17 cellular contexts compared by ENCODE assay signal in genomic region chr2:86073225-86073624, GRCh38. TPM values are rescaled to one million over a fixed set of nuclear protein-coding genes. Genes with fewer than 3 reads are reported as not detected.
DNase-seq lines count a peak whose midpoint lies in the region; ATAC-seq and TF ChIP-seq lines count a peak whose summit lies in the region.
"Had no signal": no experiment of that assay in that cellular context is flagged by ENCODE, and none has a peak within 500 bp of the region (broad histone marks: within the 10 kb centered on the region; RNA-seq: fewer than 3 reads in every experiment).

No MANE protein-coding gene starts in this region.

- peaks cover 43% of the 10 kb centered on the region for H3K36me3 Mint-ChIP-seq in chondrocyte (ENCODE audit: low read depth)

- no peaks in the 10 kb centered on the region for H3K79me2 ChIP-seq in DND-41 (ENCODE audit: insufficient read depth, low read length)

- H3K9me3 ChIP-seq in BLaER1 = no peaks in the 10 kb centered on the region
- H3K9me3 ChIP-seq in DND-41 (ENCODE audit: insufficient read depth, low read length, severe bottlenecking) = no peaks in the 10 kb centered on the region
- H3K9me3 ChIP-seq: mucosa of descending colon, sigmoid colon had no signal

- peaks cover 2% of the 10 kb centered on the region for H3K9me3 Mint-ChIP-seq in chondrocyte (ENCODE audit: low read depth)
- H3K9me3 Mint-ChIP-seq: activated naive CD4-positive, alpha-beta T cell treated with anti-CD3 and anti-CD28 coated beads, Interleukin-2, amount 10 ng/mL, durations not matched to agents 7 days and 5 days; activated T-cell treated with anti-CD3 and anti-CD28 coated beads, Interleukin-2, amount 50 U/mL, for 24 hours; T-cell had no signal

- peaks cover 37% of the 10 kb centered on the region for H3K4me1 Mint-ChIP-seq in chondrocyte (ENCODE audit: low read depth)

- intact Hi-C loops in posterior vena cava (cut with DNase I) = no loop called here

- H3K27me3 ChIP-seq in BLaER1 = no peaks in the 10 kb centered on the region
- no peaks in the 10 kb centered on the region for H3K27me3 ChIP-seq in DND-41 (ENCODE audit: insufficient read depth, low read length, poor library complexity)
- H3K27me3 ChIP-seq: sigmoid colon had no signal

- H3K27ac ChIP-seq in BLaER1 = peak overlapping the region; percentile 58; the same call in 1 of the 2 replicates
- H3K27ac ChIP-seq in DND-41 (ENCODE audit: low read length) = 0 out of 2 replicates have a peak overlapping the region, but pooled peaks have one; percentile 16
- no peak overlapping the region for H3K27ac ChIP-seq in caudate nucleus (ENCODE audit: low read depth, low read length)

- ATAC-seq in DND-41 (ENCODE audit: insufficient read depth, low read depth) = no peak
- ATAC-seq in GM18502 (IDR thresholded peaks at IDR 0.05; ENCODE audit: poor library complexity, unreplicated experiment) = no peak
- no peak for ATAC-seq in HG03571 (IDR thresholded peaks at IDR 0.05; ENCODE audit: unreplicated experiment)
- ATAC-seq: T-cell had no signal

- H4K20me1 ChIP-seq in BLaER1 = peaks cover 16% of the 10 kb centered on the region
- no peaks in the 10 kb centered on the region for H4K20me1 ChIP-seq in DND-41 (ENCODE audit: insufficient read depth, low read length)

- no peak overlapping the region for H3K4me3 ChIP-seq in BLaER1
- no peak overlapping the region for H3K4me3 ChIP-seq in DND-41 (ENCODE audit: low read depth in 1 of 2, low read length in 2 of 2)
- H3K4me3 ChIP-seq: coronary artery, mucosa of descending colon, sigmoid colon had no signal

- H3K36me3 ChIP-seq in BLaER1 (peaks cover 96% of the 10 kb centered on the region), DND-41 (ENCODE audit: insufficient read depth, low read length) (peaks cover 95% of the 10 kb centered on the region)

- H3K9ac ChIP-seq in BLaER1 (no peak overlapping the region), DND-41 (ENCODE audit: low read depth, low read length) (no peak overlapping the region)

- H3K4me3 Mint-ChIP-seq in chondrocyte (ENCODE audit: unreplicated experiment) = no peak overlapping the region
- H3K4me3 Mint-ChIP-seq: activated naive CD4-positive, alpha-beta T cell treated with anti-CD3 and anti-CD28 coated beads, Interleukin-2, amount 10 ng/mL, durations not matched to agents 7 days and 5 days; activated T-cell treated with anti-CD3 and anti-CD28 coated beads, Interleukin-2, amount 50 U/mL, for 24 hours; T-cell had no signal

- TF ChIP-seq CTCF in DND-41 (IDR thresholded peaks at IDR 0.05; ENCODE audit: borderline replicate concordance, extremely low read depth, low read length, poor library complexity, severe bottlenecking) (no peak), chondrocyte (IDR thresholded peaks at IDR 0.05) (no peak)

- H3K27me3 Mint-ChIP-seq in chondrocyte (ENCODE audit: low read depth) = no peaks in the 10 kb centered on the region
- H3K27me3 Mint-ChIP-seq: activated naive CD4-positive, alpha-beta T cell treated with anti-CD3 and anti-CD28 coated beads, Interleukin-2, amount 10 ng/mL, durations not matched to agents 7 days and 5 days; activated T-cell treated with anti-CD3 and anti-CD28 coated beads, Interleukin-2, amount 50 U/mL, for 24 hours; T-cell had no signal

- H3K4me1 ChIP-seq in BLaER1 (peaks cover 73% of the 10 kb centered on the region), DND-41 (ENCODE audit: insufficient read depth, low read length) (peaks cover 20% of the 10 kb centered on the region)

- H3K4me2 ChIP-seq in BLaER1 (peak overlapping the region; percentile 68), DND-41 (ENCODE audit: insufficient read depth, low read length) (no peak overlapping the region)

- H2AFZ ChIP-seq in DND-41 (ENCODE audit: low read depth, low read length) = no peak overlapping the region

- peak overlapping the region; percentile 8 for H3K27ac Mint-ChIP-seq in chondrocyte (ENCODE audit: unreplicated experiment)
- H3K27ac Mint-ChIP-seq: activated naive CD4-positive, alpha-beta T cell treated with anti-CD3 and anti-CD28 coated beads, Interleukin-2, amount 10 ng/mL, durations not matched to agents 7 days and 5 days; activated T-cell treated with anti-CD3 and anti-CD28 coated beads, Interleukin-2, amount 50 U/mL, for 24 hours had no signal

- DNase-seq in DND-41 (no peak), chondrocyte (ENCODE audit: low spot score) (no peak), posterior vena cava (ENCODE audit: low spot score) (peak; percentile 44), NCI-H69 (lab: John Stamatoyannopoulos, UW) (no peak), caudate nucleus (lab: John Stamatoyannopoulos, UW) (no peak)
- DNase-seq: activated CD4-positive, alpha-beta T cell treated with anti-CD3 and anti-CD28 coated beads, Interleukin-2, amount 50 U/mL, for 48 hours; activated naive CD4-positive, alpha-beta T cell treated with anti-CD3 and anti-CD28 coated beads, Interleukin-2, amount 10 ng/mL, durations not matched to agents 7 days and 5 days; activated T-cell treated with anti-CD3 and anti-CD28 coated beads, Interleukin-2, amount 50 U/mL, for 24 hours; left cardiac atrium; sigmoid colon; stimulated activated CD4-positive, alpha-beta T cell treated with anti-CD3 and anti-CD28 coated beads, Interleukin-2, amount 100 ng/mL, for 48 hours; T-cell had no signal

RNA-seq across cellular contexts. Expression of gene POLR1A, which starts 32.5 kb away (rescaled TPM):
- total RNA-seq in chondrocyte (32.6 to 48.6 TPM (median 37.6 TPM) in 3 replicates), posterior vena cava (10 to 100 TPM; 29.8 to 32.3 TPM)

RNA-seq across cellular contexts. Expression of gene PTCD3, which starts 32.8 kb away (rescaled TPM):
- total RNA-seq in chondrocyte (48.6 to 67.3 TPM (median 48.9 TPM) in 3 replicates), posterior vena cava (10 to 100 TPM; 50.7 to 58.5 TPM)
